ENCODE assay signal across 9 cellular contexts in the genomic region with DNA sequence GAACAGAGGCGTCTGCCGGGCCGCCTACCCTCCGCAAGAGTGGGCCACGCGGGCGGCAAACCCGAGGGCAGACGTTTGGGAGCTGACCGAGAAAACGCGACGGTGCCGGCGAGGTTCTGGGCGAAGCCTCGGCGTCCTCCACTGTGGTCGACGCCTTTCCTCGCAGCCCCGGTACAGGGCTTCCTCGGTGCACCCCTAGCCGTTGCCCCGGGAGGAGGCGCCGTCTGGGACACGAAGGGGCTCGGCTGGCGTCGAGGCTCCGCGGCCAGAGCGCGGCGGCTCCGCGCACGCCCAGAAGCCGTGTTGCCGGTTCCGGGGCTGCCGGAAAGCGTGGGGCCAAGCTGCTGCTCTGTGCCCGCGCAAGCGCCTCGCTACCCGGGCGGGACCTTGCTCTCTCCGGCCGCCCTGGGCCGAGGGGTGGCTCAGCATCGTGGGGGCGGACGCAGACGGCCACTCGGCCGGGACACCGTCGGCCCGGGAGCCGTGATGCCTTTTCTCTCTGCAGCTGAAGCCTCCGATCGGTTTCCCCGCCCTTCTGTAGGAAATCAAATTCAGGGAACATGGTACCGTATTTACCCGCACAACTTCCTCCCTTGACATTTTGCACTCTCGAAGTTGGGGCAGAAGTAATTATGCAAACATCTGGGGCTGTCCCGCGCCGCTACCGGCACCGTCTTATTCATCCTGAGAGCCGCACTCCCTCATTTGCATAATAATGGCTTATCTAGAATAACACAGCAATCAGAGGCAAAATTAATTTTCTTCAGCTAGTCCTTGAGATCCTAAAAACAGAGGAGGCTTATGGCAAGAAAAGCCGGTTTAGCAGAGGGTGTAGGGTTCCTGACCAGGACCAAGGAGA.
DNase-seq lines count a peak whose midpoint lies in the region; ATAC-seq and TF ChIP-seq lines count a peak whose summit lies in the region.
"Had no signal": no experiment of that assay in that cellular context is flagged by ENCODE, and none has a peak within 500 bp of the region (broad histone marks: within the 10 kb centered on the region; RNA-seq: fewer than 3 reads in every experiment).

No MANE protein-coding gene starts in this region.

- H3K9ac ChIP-seq in OCI-LY3 (ENCODE audit: low read length) (peak overlapping the region; percentile 90), parathyroid adenoma (no peak overlapping the region)

- H3K4me3 ChIP-seq in OCI-LY3 (ENCODE audit: low read length) (peak overlapping the region; percentile 74), parathyroid adenoma (ENCODE audit: low read depth, low read length) (no peak overlapping the region)
- H3K4me3 ChIP-seq: right lobe of liver had no signal

- no peaks in the 10 kb centered on the region for H4K20me1 ChIP-seq in OCI-LY3 (ENCODE audit: insufficient read depth, low read length)

- peaks cover 69% of the 10 kb centered on the region for H3K4me1 ChIP-seq in OCI-LY3 (ENCODE audit: low read length)
- H3K4me1 ChIP-seq in parathyroid adenoma, result peaks cover 7% of the 10 kb centered on the region

- H2AFZ ChIP-seq in OCI-LY3 (ENCODE audit: low read depth, low read length) (no peak overlapping the region), parathyroid adenoma (no peak overlapping the region)

- H3K36me3 ChIP-seq in OCI-LY3 (replicated peaks; ENCODE audit: low read depth, low read length) (peaks cover 8% of the 10 kb centered on the region), parathyroid adenoma (ENCODE audit: control insufficient read depth, insufficient read depth, low read length) (no peaks in the 10 kb centered on the region)
- H3K36me3 ChIP-seq: right lobe of liver had no signal

- TF ChIP-seq CTCF in GM13977 (IDR thresholded peaks at IDR 0.05; ENCODE audit: extremely low read depth, insufficient read depth, missing control alignments), result no peak
- TF ChIP-seq CTCF in OCI-LY3 (IDR thresholded peaks at IDR 0.05; ENCODE audit: low read depth, low read length), result no peak
- no peak for TF ChIP-seq CTCF in parathyroid adenoma (IDR thresholded peaks at IDR 0.05)

- intact Hi-C loops in head of caudate nucleus (cut with DNase I), result no loop called here

- in situ Hi-C loops in GM13977 (cut with MboI; ENCODE audit: low pct_unique_long_range_greater_than_20kb, low sequenced_read_pairs, unreplicated experiment), result no loop called here

- DNase-seq in GM13977 (ENCODE audit: low spot score) (peak; percentile 85), amniotic epithelial cell (ENCODE audit: low read depth) (peak; percentile 22), NCI-H2081 treated with DMSO at 0.1 percent for 48 hours (lab: John Stamatoyannopoulos, UW) (no peak), head of caudate nucleus (no peak)
- DNase-seq: right lobe of liver had no signal

- H3K4me2 ChIP-seq in OCI-LY3 (ENCODE audit: low read length) (peak overlapping the region; percentile 94), parathyroid adenoma (ENCODE audit: low read length) (peak overlapping the region; percentile 49)

- H3K27ac ChIP-seq in OCI-LY3 (ENCODE audit: low read length), result peak overlapping the region; percentile 89
- H3K27ac ChIP-seq in parathyroid adenoma, result no peak overlapping the region
- H3K27ac ChIP-seq: right lobe of liver had no signal

- peak; percentile 55 for ATAC-seq in HG02588 (IDR thresholded peaks at IDR 0.05; ENCODE audit: unreplicated experiment)
- ATAC-seq in GM18858 (IDR thresholded peaks at IDR 0.05; ENCODE audit: unreplicated experiment), result no peak

- H3K9me3 ChIP-seq in OCI-LY3 (ENCODE audit: insufficient read depth, low read length) (peaks cover 4% of the 10 kb centered on the region; the same call in 1 of the 2 replicates), parathyroid adenoma (ENCODE audit: control insufficient read depth, low read length) (no peaks in the 10 kb centered on the region)
- H3K9me3 ChIP-seq: right lobe of liver had no signal

- H3K27me3 ChIP-seq in OCI-LY3 (ENCODE audit: low read depth, low read length) (peaks cover 8% of the 10 kb centered on the region; the same call in 1 of the 2 replicates), parathyroid adenoma (ENCODE audit: control insufficient read depth, insufficient read depth, low read length) (peaks cover 16% of the 10 kb centered on the region)

- H3K79me2 ChIP-seq in OCI-LY3 (ENCODE audit: low read length), result peaks cover 6% of the 10 kb centered on the region; the same call in 1 of the 2 replicates
- no peaks in the 10 kb centered on the region for H3K79me2 ChIP-seq in parathyroid adenoma

Comparison
In these comparisons a context has a peak if more than half of its experiments do, and no peak if none do; other contexts are left out.
1. DNase-seq: peak in GM13977 (single experiment) and amniotic epithelial cell (single experiment); none in NCI-H2081 treated with DMSO at 0.1 percent for 48 hours (single experiment) and head of caudate nucleus (0 of 42).